Comparison of ENCODE assay signal across 2 cellular contexts in the genomic region with DNA sequence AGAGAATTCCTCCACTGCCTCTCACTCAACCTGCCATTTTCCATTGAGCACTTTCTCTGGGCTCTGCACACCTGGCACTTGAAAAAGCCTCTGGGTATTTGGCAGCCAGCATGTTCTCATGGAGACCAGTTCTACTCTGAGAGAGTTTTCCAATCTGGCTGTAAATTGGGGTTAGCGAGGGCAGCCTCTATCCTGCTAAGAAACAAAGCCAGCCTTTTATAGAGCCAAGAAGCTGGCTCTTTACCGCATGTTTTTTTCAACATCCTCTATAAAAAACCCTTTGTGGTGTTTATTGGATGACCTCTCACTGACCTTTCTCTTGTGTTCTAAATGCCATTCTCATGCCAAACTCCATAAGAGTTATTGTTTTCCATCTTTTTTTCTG.
TF ChIP-seq lines count a peak whose summit lies in the region.

No MANE protein-coding gene starts in this region.

TF ChIP-seq in SK-N-SH treated with all-trans-retinoic acid at 6 μM for 48 hours, 23 proteins besides CTCF, POLR2A, EP300 and RAD21 (continued from another document):
- TF ChIP-seq ZC3H10 (CRISPR knock-in tag; IDR thresholded peaks at IDR 0.05) (no peak), SNAI2 (CRISPR knock-in tag; IDR thresholded peaks at IDR 0.05) (no peak), ZFP3 (CRISPR knock-in tag; IDR thresholded peaks at IDR 0.05) (no peak), TOX (CRISPR knock-in tag; IDR thresholded peaks at IDR 0.05; ENCODE audit: borderline replicate concordance) (no peak), ZFP30 (CRISPR knock-in tag; IDR thresholded peaks at IDR 0.05) (no peak), ZNF70 (CRISPR knock-in tag; IDR thresholded peaks at IDR 0.05) (no peak), GLIS3 (CRISPR knock-in tag; IDR thresholded peaks at IDR 0.05) (no peak), PPARA (CRISPR knock-in tag; IDR thresholded peaks at IDR 0.05; ENCODE audit: borderline replicate concordance) (no peak), ZNF565 (CRISPR knock-in tag; conservative IDR thresholded peaks at IDR 0.05; ENCODE audit: low read depth) (no peak), OSR1 (CRISPR knock-in tag; IDR thresholded peaks at IDR 0.05) (no peak), CREB5 (CRISPR knock-in tag; IDR thresholded peaks at IDR 0.05; ENCODE audit: low read depth) (no peak), RARB (CRISPR knock-in tag; IDR thresholded peaks at IDR 0.05) (no peak), CSDC2 (CRISPR knock-in tag; IDR thresholded peaks at IDR 0.05) (no peak), ISL1 (CRISPR knock-in tag; IDR thresholded peaks at IDR 0.05) (no peak), TCF4 (CRISPR knock-in tag; IDR thresholded peaks at IDR 0.05; ENCODE audit: borderline replicate concordance) (no peak)
- TF ChIP-seq, protein P1, sequence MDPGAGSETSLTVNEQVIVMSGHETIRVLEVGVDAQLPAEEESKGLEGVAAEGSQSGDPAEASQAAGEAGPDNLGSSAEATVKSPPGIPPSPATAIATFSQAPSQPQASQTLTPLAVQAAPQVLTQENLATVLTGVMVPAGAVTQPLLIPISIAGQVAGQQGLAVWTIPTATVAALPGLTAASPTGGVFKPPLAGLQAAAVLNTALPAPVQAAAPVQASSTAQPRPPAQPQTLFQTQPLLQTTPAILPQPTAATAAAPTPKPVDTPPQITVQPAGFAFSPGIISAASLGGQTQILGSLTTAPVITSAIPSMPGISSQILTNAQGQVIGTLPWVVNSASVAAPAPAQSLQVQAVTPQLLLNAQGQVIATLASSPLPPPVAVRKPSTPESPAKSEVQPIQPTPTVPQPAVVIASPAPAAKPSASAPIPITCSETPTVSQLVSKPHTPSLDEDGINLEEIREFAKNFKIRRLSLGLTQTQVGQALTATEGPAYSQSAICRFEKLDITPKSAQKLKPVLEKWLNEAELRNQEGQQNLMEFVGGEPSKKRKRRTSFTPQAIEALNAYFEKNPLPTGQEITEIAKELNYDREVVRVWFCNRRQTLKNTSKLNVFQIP (CRISPR knock-in tag; IDR thresholded peaks at IDR 0.05; ENCODE audit: borderline replicate concordance, low read depth) = no peak

TF ChIP-seq in SK-N-SH, 30 proteins besides CTCF, POLR2A, EP300 and RAD21 (continued from another document):
- TF ChIP-seq, protein P2, sequence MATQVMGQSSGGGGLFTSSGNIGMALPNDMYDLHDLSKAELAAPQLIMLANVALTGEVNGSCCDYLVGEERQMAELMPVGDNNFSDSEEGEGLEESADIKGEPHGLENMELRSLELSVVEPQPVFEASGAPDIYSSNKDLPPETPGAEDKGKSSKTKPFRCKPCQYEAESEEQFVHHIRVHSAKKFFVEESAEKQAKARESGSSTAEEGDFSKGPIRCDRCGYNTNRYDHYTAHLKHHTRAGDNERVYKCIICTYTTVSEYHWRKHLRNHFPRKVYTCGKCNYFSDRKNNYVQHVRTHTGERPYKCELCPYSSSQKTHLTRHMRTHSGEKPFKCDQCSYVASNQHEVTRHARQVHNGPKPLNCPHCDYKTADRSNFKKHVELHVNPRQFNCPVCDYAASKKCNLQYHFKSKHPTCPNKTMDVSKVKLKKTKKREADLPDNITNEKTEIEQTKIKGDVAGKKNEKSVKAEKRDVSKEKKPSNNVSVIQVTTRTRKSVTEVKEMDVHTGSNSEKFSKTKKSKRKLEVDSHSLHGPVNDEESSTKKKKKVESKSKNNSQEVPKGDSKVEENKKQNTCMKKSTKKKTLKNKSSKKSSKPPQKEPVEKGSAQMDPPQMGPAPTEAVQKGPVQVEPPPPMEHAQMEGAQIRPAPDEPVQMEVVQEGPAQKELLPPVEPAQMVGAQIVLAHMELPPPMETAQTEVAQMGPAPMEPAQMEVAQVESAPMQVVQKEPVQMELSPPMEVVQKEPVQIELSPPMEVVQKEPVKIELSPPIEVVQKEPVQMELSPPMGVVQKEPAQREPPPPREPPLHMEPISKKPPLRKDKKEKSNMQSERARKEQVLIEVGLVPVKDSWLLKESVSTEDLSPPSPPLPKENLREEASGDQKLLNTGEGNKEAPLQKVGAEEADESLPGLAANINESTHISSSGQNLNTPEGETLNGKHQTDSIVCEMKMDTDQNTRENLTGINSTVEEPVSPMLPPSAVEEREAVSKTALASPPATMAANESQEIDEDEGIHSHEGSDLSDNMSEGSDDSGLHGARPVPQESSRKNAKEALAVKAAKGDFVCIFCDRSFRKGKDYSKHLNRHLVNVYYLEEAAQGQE (IDR thresholded peaks at IDR 0.05; ENCODE audit: low read depth, low read length) = no peak
